ENCODE assay signal across 8 cellular contexts in the genomic region with DNA sequence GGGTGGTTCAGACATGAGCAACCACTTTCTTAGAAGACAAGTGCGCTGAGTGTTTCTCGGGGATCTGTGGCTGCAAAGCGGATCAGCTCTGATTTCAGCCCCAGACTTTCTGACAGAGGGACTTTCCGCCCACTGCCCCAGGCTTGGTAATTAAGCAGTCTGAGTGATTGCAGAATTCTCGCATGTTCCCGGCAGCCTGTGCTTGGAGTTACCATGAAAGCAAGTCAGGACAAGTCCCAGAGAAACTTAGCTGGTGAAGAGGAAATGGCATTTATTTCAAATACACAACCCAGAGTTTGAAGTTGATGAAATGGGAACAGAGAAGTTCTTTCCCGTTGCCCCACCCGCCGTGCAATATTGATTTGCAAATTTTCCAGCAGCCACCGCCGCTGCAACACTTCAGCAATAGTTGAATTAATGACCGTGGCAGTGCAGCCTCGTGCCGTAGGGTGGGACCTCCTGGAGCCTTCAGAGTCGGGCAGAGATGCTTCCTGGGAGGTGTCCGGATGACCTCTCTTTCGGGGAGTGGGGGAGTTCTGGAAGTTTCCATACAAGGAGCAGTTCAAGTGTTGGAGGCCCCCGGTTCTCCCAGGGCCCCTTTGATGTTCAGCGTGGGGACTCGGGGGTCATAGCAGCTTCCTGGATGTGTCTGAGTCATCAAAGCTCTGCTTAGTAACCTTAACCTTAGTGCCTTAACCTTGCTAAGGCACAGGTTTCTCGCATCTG.
DNase-seq lines count a peak whose midpoint lies in the region; ATAC-seq and TF ChIP-seq lines count a peak whose summit lies in the region.

No MANE protein-coding gene starts in this region.

- H3K27me3 Mint-ChIP-seq in type B pancreatic cell: no peaks in the 10 kb centered on the region

- WGBS in iPS DF 6.9 (ENCODE audit: insufficient coverage, insufficient read length): no CpG with 5 or more reads among the region's 21 CpGs

- peaks cover 40% of the 10 kb centered on the region for H3K4me1 Mint-ChIP-seq in type B pancreatic cell (ENCODE audit: unreplicated experiment)

- H3K27me3 ChIP-seq in RWPE2 (ENCODE audit: insufficient read depth, poor library complexity, severe bottlenecking): no peaks in the 10 kb centered on the region
- peaks cover 7% of the 10 kb centered on the region; the same call in 1 of the 2 replicates for H3K27me3 ChIP-seq in iPS DF 6.9 (ENCODE audit: control insufficient read depth, insufficient read depth, low read length)

- H3K36me3 Mint-ChIP-seq in type B pancreatic cell: no peaks in the 10 kb centered on the region

- H3K4me3 ChIP-seq in RWPE2 (ENCODE audit: severe bottlenecking) (no peak overlapping the region), iPS DF 6.9 (ENCODE audit: low read length) (no peak overlapping the region)

- no peaks in the 10 kb centered on the region for H3K9me3 Mint-ChIP-seq in type B pancreatic cell

- H3K27ac Mint-ChIP-seq in type B pancreatic cell: peak overlapping the region; percentile 91

- H3K27ac ChIP-seq in RWPE2 (ENCODE audit: poor library complexity, severe bottlenecking) (peak overlapping the region; percentile 72), iPS DF 6.9 (ENCODE audit: low read length) (no peak overlapping the region)

- H3K4me1 ChIP-seq in RWPE2 (ENCODE audit: insufficient read depth, poor library complexity, severe bottlenecking): peaks cover 19% of the 10 kb centered on the region
- H3K4me1 ChIP-seq in iPS DF 6.9 (ENCODE audit: control insufficient read depth, insufficient read depth, low read length): peaks cover 13% of the 10 kb centered on the region

- DNase-seq in NCI-H345 (lab: John Stamatoyannopoulos, UW) (peak; percentile 38), NCI-H345 treated with DMSO at 0.1 percent for 48 hours (lab: John Stamatoyannopoulos, UW; ENCODE audit: unreplicated experiment) (no peak), RWPE2 (ENCODE audit: low spot score) (peak; percentile 81), iPS DF 6.9 (ENCODE audit: low read depth, low spot score) (peak; percentile 47), type B pancreatic cell (ENCODE audit: extremely low spot score, unreplicated experiment) (no peak), nucleus accumbens (lab: John Stamatoyannopoulos, UW) (no peak)

- ATAC-seq in RWPE2 (ENCODE audit: low read depth): peak; percentile 79
- ATAC-seq in GM19467 (IDR thresholded peaks at IDR 0.05; ENCODE audit: unreplicated experiment): no peak
- ATAC-seq in GM18498 (IDR thresholded peaks at IDR 0.05; ENCODE audit: unreplicated experiment): no peak

- no peak for TF ChIP-seq CTCF in RWPE2 (IDR thresholded peaks at IDR 0.05; ENCODE audit: poor library complexity, severe bottlenecking)
- TF ChIP-seq CTCF in type B pancreatic cell (conservative IDR thresholded peaks at IDR 0.05): no peak

- peak overlapping the region; percentile 76 for H3K4me3 Mint-ChIP-seq in type B pancreatic cell

- no peaks in the 10 kb centered on the region for H3K36me3 ChIP-seq in RWPE2 (ENCODE audit: low read depth)
- no peaks in the 10 kb centered on the region for H3K36me3 ChIP-seq in iPS DF 6.9 (ENCODE audit: control insufficient read depth, insufficient read depth, low read length)

- H3K9me3 ChIP-seq in RWPE2 (ENCODE audit: severe bottlenecking) (no peaks in the 10 kb centered on the region), iPS DF 6.9 (ENCODE audit: control insufficient read depth, insufficient read depth, low read length) (no peaks in the 10 kb centered on the region)

Comparison
In these comparisons a context has a peak if more than half of its experiments do, and no peak if none do; other contexts are left out.
1. DNase-seq: peak in NCI-H345 (single experiment), RWPE2 (single experiment) and iPS DF 6.9 (single experiment); none in NCI-H345 treated with DMSO at 0.1 percent for 48 hours (single experiment), type B pancreatic cell (single experiment) and nucleus accumbens (0 of 56).